In genomic region chrX:47218280-47218919, GRCh38 we compare ENCODE assay signal across 8 cellular contexts. TPM values are rescaled to one million over a fixed set of nuclear protein-coding genes. Genes with fewer than 3 reads are reported as not detected.
DNase-seq lines count a peak whose midpoint lies in the region; ATAC-seq and TF ChIP-seq lines count a peak whose summit lies in the region.

Gene CDK16 (plus strand): TSS chrX:47218681. CDS start chrX:47223558, 4,877 bp downstream.

- H3K9me3 ChIP-seq in MM.1S (replicated peaks; ENCODE audit: insufficient read depth, low read length) = no peaks in the 10 kb centered on the region
- H3K9me3 ChIP-seq in gastroesophageal sphincter = no peaks in the 10 kb centered on the region

- H3K27ac ChIP-seq in MM.1S (ENCODE audit: low read length) (peak within 1 kb of the TSS; percentile 96), gastroesophageal sphincter (peak within 1 kb of the TSS; percentile 93 to 100 (median 96)), temporal lobe (ENCODE audit: low read depth, low read length) (peak within 1 kb of the TSS; percentile 97)

- DNase-seq in GDM1 (lab: John Stamatoyannopoulos, UW) = peak; percentile 78
- peak; percentile 69 for DNase-seq in HCEC 1CT
- peak; percentile 79 for DNase-seq in MM.1S
- DNase-seq in SK-N-DZ (ENCODE audit: low spot score) = peak; percentile 85
- DNase-seq in activated naive CD4-positive, alpha-beta T cell treated with anti-CD3 and anti-CD28 coated beads for 36 hours = peak; percentile 67
- peak; percentile 61 for DNase-seq in occipital lobe (lab: John Stamatoyannopoulos, UW)

- peaks cover 8% of the 10 kb centered on the region; the same call in 1 of the 2 replicates for H3F3A ChIP-seq in MM.1S (ENCODE audit: insufficient read depth, low read length)

- H3K27me3 ChIP-seq in MM.1S (replicated peaks; ENCODE audit: insufficient read depth, low read length) (no peaks in the 10 kb centered on the region), gastroesophageal sphincter (no peaks in the 10 kb centered on the region)

- H3K9ac ChIP-seq in MM.1S (ENCODE audit: low read length) = peak within 1 kb of the TSS; percentile 99

- peak within 1 kb of the TSS; percentile 88 for H3K4me3 Mint-ChIP-seq in activated naive CD4-positive, alpha-beta T cell treated with anti-CD3 and anti-CD28 coated beads for 36 hours

- H3K4me3 ChIP-seq in MM.1S (ENCODE audit: low read length) (peak within 1 kb of the TSS; percentile 87), gastroesophageal sphincter (peak within 1 kb of the TSS; percentile 87 to 99)

- H3K27ac Mint-ChIP-seq in activated naive CD4-positive, alpha-beta T cell treated with anti-CD3 and anti-CD28 coated beads for 36 hours = peak within 1 kb of the TSS; percentile 98

- peak; percentile 77 for ATAC-seq in gastroesophageal sphincter

- peak within 1 kb of the TSS; percentile 95 for H3K4me2 ChIP-seq in MM.1S (ENCODE audit: low read depth, low read length)

- no peaks in the 10 kb centered on the region for H3K27me3 Mint-ChIP-seq in activated naive CD4-positive, alpha-beta T cell treated with anti-CD3 and anti-CD28 coated beads for 36 hours (ENCODE audit: low read depth)

- CTCF ChIA-PET in activated naive CD4-positive, alpha-beta T cell treated with anti-CD3 and anti-CD28 coated beads for 36 hours (lab: Charles Lee) = interaction anchor here (0.7 kb wide), 2 partner anchors 13 to 19 kb away, joined by 3 to 4 read pairs; no protein-coding TSS in a partner anchor

- TF ChIP-seq EP300 in gastroesophageal sphincter (IDR thresholded peaks at IDR 0.05) = no peak

- WGBS in gastroesophageal sphincter (ENCODE audit: low coverage in 1 of 2), 2 donors = 12% methylated on average over 5 of the region's 61 CpGs; no CpG with 5 or more reads in 1 of the 2 donors

- H3K9me3 Mint-ChIP-seq in activated naive CD4-positive, alpha-beta T cell treated with anti-CD3 and anti-CD28 coated beads for 36 hours = no peaks in the 10 kb centered on the region

- peaks cover 13% of the 10 kb centered on the region; the same call in 1 of the 2 replicates for H3K4me1 ChIP-seq in MM.1S (ENCODE audit: low read length)
- peaks cover 0 to 41% (median 21%) of the 10 kb centered on the region in 3 donors for H3K4me1 ChIP-seq in gastroesophageal sphincter

- H2AFZ ChIP-seq in MM.1S (ENCODE audit: low read length) = peak within 1 kb of the TSS; percentile 78

- H4K20me1 ChIP-seq in MM.1S (ENCODE audit: insufficient read depth, low read length) = peaks cover 8% of the 10 kb centered on the region; the same call in 1 of the 2 replicates

- no peaks in the 10 kb centered on the region for H3K9me2 ChIP-seq in MM.1S (replicated peaks; ENCODE audit: insufficient read depth, low read length)

- peaks cover 46% of the 10 kb centered on the region for H3K79me2 ChIP-seq in MM.1S (ENCODE audit: low read length)

- H3K4me1 Mint-ChIP-seq in activated naive CD4-positive, alpha-beta T cell treated with anti-CD3 and anti-CD28 coated beads for 36 hours (ENCODE audit: low read depth) = peaks cover 37% of the 10 kb centered on the region

- H3K36me3 Mint-ChIP-seq in activated naive CD4-positive, alpha-beta T cell treated with anti-CD3 and anti-CD28 coated beads for 36 hours (ENCODE audit: low read depth) = peaks cover 29% of the 10 kb centered on the region

- intact Hi-C loops in activated naive CD4-positive, alpha-beta T cell treated with anti-CD3 and anti-CD28 coated beads for 36 hours (cut with micrococcal nuclease) = loop anchor here (1.0 to 5.0 kb wide), 3 partner anchors 15 to 343 kb away; partner anchors contain the start of genes ARAF and USP11

- H3K36me3 ChIP-seq in MM.1S (replicated peaks; ENCODE audit: insufficient read depth, low read length) (no peaks in the 10 kb centered on the region), gastroesophageal sphincter (peaks cover 0 to 35% of the 10 kb centered on the region in 2 donors)

- TF ChIP-seq POLR2A in gastroesophageal sphincter (IDR thresholded peaks at IDR 0.05) = peak; percentile 84 to 87

- TF ChIP-seq CTCF in MM.1S (IDR thresholded peaks at IDR 0.05; ENCODE audit: low read length) (no peak), gastroesophageal sphincter (IDR thresholded peaks at IDR 0.05) (no peak)

RNA-seq across cellular contexts. Expression of gene CDK16, which starts in this region (rescaled TPM):
- polyA plus RNA-seq in SK-N-DZ (2014; cell fraction: cytosol; rRNA removed) = 80.1 and 95.4 TPM in 2 replicates
- polyA plus RNA-seq in SK-N-DZ (2014; cell fraction: nucleus; rRNA removed) = 186 and 231 TPM in 2 replicates
- total RNA-seq in activated naive CD4-positive, alpha-beta T cell treated with anti-CD3 and anti-CD28 coated beads for 36 hours = 10 to 100 TPM; 85.3 to 88.3 TPM
- total RNA-seq in gastroesophageal sphincter (10 to 100 TPM; 45.8 to 76.1 (median 55.6) TPM), occipital lobe (63.5 TPM), temporal lobe (65.6 TPM)

Comparison
In these comparisons a context has a peak if more than half of its experiments do, and no peak if none do; other contexts are left out.
1. Peak in every context shown above with its lines: DNase-seq, ATAC-seq, H3K4me3 ChIP-seq and H3K27ac ChIP-seq.